In genomic region chr10:71235808-71236207, GRCh38 we compare ENCODE assay signal across 1 cellular context.
TF ChIP-seq lines count a peak whose summit lies in the region.

No MANE protein-coding gene starts in this region.

TF ChIP-seq in IMR-90, 13 proteins besides CTCF, POLR2A, EP300 and RAD21:
- no peak for TF ChIP-seq ELK1 (IDR thresholded peaks at IDR 0.05; ENCODE audit: borderline replicate concordance, low read depth, low read length)
- no peak for TF ChIP-seq FOS (IDR thresholded peaks at IDR 0.05; ENCODE audit: low read depth, low read length)
- no peak for TF ChIP-seq MAFK (IDR thresholded peaks at IDR 0.05; ENCODE audit: low read depth, low read length)
